ENCODE assay signal across 21 cellular contexts in genomic region chr7:140161047-140161446, GRCh38. TPM values are rescaled to one million over a fixed set of nuclear protein-coding genes. Genes with fewer than 3 reads are reported as not detected.
DNase-seq lines count a peak whose midpoint lies in the region; ATAC-seq and TF ChIP-seq lines count a peak whose summit lies in the region.
"Had no signal": no experiment of that assay in that cellular context is flagged by ENCODE, and none has a peak within 500 bp of the region (broad histone marks: within the 10 kb centered on the region; RNA-seq: fewer than 3 reads in every experiment).

No MANE protein-coding gene starts in this region.

- H3K27ac ChIP-seq in cardiac muscle cell = peak overlapping the region; percentile 71
- no peak overlapping the region for H3K27ac ChIP-seq in heart right ventricle
- no peak overlapping the region for H3K27ac ChIP-seq in caudate nucleus (ENCODE audit: low read depth, low read length)
- H3K27ac ChIP-seq in prostate gland = no peak overlapping the region
- H3K27ac ChIP-seq: esophagus squamous epithelium had no signal

- ATAC-seq in heart right ventricle = no peak
- ATAC-seq in activated B cell treated with CpG ODN at 0.5 μM for 24 hours (ENCODE audit: low read depth) = no peak
- ATAC-seq in left colon = peak; percentile 52
- peak; percentile 59 for ATAC-seq in stimulated activated naive CD8-positive, alpha-beta T cell treated with anti-CD3 and anti-CD28 coated beads, Interleukin-15, amount 100 ng/mL, for 72 hours
- ATAC-seq: activated CD8-positive, alpha-beta memory T cell treated with anti-CD3 and anti-CD28 coated beads, Interleukin-2, amount 10 ng/mL, durations not matched to agents 7 days and 5 days; gastrocnemius medialis; sciatic nerve had no signal

- H3K27me3 ChIP-seq in cardiac muscle cell (no peaks in the 10 kb centered on the region), heart right ventricle (no peaks in the 10 kb centered on the region), prostate gland (replicated peaks; ENCODE audit: insufficient read depth) (no peaks in the 10 kb centered on the region)
- H3K27me3 ChIP-seq: esophagus squamous epithelium, gastrocnemius medialis had no signal

- H3K4me3 Mint-ChIP-seq in activated B cell treated with CpG ODN at 0.5 μM for 24 hours = no peak overlapping the region
- peak overlapping the region; percentile 60 for H3K4me3 Mint-ChIP-seq in stimulated activated naive CD8-positive, alpha-beta T cell treated with anti-CD3 and anti-CD28 coated beads, Interleukin-15, amount 100 ng/mL, for 72 hours
- H3K4me3 Mint-ChIP-seq: activated CD8-positive, alpha-beta memory T cell treated with anti-CD3 and anti-CD28 coated beads, Interleukin-2, amount 10 ng/mL, durations not matched to agents 7 days and 5 days had no signal

- H3K27ac Mint-ChIP-seq in activated B cell treated with CpG ODN at 0.5 μM for 24 hours = peak overlapping the region; percentile 51
- peak overlapping the region in 1 of 2 donors; percentile 87 for H3K27ac Mint-ChIP-seq in stimulated activated naive CD8-positive, alpha-beta T cell treated with anti-CD3 and anti-CD28 coated beads, Interleukin-15, amount 100 ng/mL, for 72 hours
- H3K27ac Mint-ChIP-seq: activated CD8-positive, alpha-beta memory T cell treated with anti-CD3 and anti-CD28 coated beads, Interleukin-2, amount 10 ng/mL, durations not matched to agents 7 days and 5 days had no signal

- peaks cover 24% of the 10 kb centered on the region for H3K4me1 ChIP-seq in cardiac muscle cell (ENCODE audit: low read depth)
- peaks cover 0 to 81% (median 44%) of the 10 kb centered on the region in 9 donors for H3K4me1 ChIP-seq in heart right ventricle
- no peaks in the 10 kb centered on the region for H3K4me1 ChIP-seq in prostate gland (replicated peaks)

- DNase-seq in cardiac muscle cell (ENCODE audit: low read depth in 1 of 2, low spot score in 1 of 2) (no peak), heart right ventricle (no peak), activated B cell treated with CpG ODN at 0.5 μM for 24 hours (no peak), left colon (no peak), NAMALWA (ENCODE audit: low spot score) (no peak), caudate nucleus (lab: John Stamatoyannopoulos, UW) (no peak), prostate gland (ENCODE audit: low spot score) (no peak)
- no peak for DNase-seq in stimulated activated naive CD8-positive, alpha-beta T cell treated with anti-CD3 and anti-CD28 coated beads, Interleukin-15, amount 100 ng/mL, for 72 hours
- DNase-seq: activated CD4-positive, CD25-positive, alpha-beta regulatory T cell treated with anti-CD3 and anti-CD28 coated beads, Interleukin-2, amount 50 U/mL, for 72 hours; activated CD8-positive, alpha-beta memory T cell treated with anti-CD3 and anti-CD28 coated beads, Interleukin-2, amount 10 ng/mL, durations not matched to agents 7 days and 5 days; activated effector memory CD4-positive, alpha-beta T cell treated with Interleukin-2 at 50 U/mL for 16 hours; EL; esophagus squamous epithelium; gastrocnemius medialis; hippocampal formation; left ventricle myocardium superior; midbrain; NCI-H1436; SHP77 treated with DMSO at 0.1 percent for 48 hours; trophoblast cell had no signal

- CTCF ChIA-PET in activated B cell treated with CpG ODN at 0.5 μM for 24 hours (lab: Charles Lee) = no interaction called here

- no peak overlapping the region for H3K4me3 ChIP-seq in cardiac muscle cell
- H3K4me3 ChIP-seq in heart right ventricle = no peak overlapping the region
- no peak overlapping the region for H3K4me3 ChIP-seq in prostate gland
- H3K4me3 ChIP-seq: esophagus squamous epithelium, gastrocnemius medialis had no signal

- intact Hi-C loops in heart right ventricle (cut with DNase I) (no loop called here), activated B cell treated with CpG ODN at 0.5 μM for 24 hours (cut with micrococcal nuclease) (no loop called here), left colon (cut with DNase I, micrococcal nuclease) (no loop called here), prostate gland (cut with DNase I) (no loop called here)

- peaks cover 27% of the 10 kb centered on the region for H3K36me3 Mint-ChIP-seq in activated B cell treated with CpG ODN at 0.5 μM for 24 hours (ENCODE audit: low read depth)

- no peaks in the 10 kb centered on the region for H3K9me3 Mint-ChIP-seq in activated B cell treated with CpG ODN at 0.5 μM for 24 hours
- no peaks in the 10 kb centered on the region for H3K9me3 Mint-ChIP-seq in stimulated activated naive CD8-positive, alpha-beta T cell treated with anti-CD3 and anti-CD28 coated beads, Interleukin-15, amount 100 ng/mL, for 72 hours

- H3K36me3 ChIP-seq in cardiac muscle cell (no peaks in the 10 kb centered on the region), heart right ventricle (peaks cover 0 to 11% (median 0%) of the 10 kb centered on the region in 9 donors), prostate gland (no peaks in the 10 kb centered on the region)
- H3K36me3 ChIP-seq: gastrocnemius medialis had no signal

- WGBS in heart right ventricle, 2 donors = 94 to 100% methylated on average over 1 of the region's 1 CpG
- 94% methylated on average over 1 of the region's 1 CpG for WGBS in prostate gland

- TF ChIP-seq POLR2A in prostate gland (IDR thresholded peaks at IDR 0.05) = no peak

- no peaks in the 10 kb centered on the region for H3K9me3 ChIP-seq in cardiac muscle cell (ENCODE audit: low read depth)
- H3K9me3 ChIP-seq in heart right ventricle = no peaks in the 10 kb centered on the region
- H3K9me3 ChIP-seq in prostate gland = no peaks in the 10 kb centered on the region
- H3K9me3 ChIP-seq: esophagus squamous epithelium, gastrocnemius medialis had no signal

- peaks cover 73% of the 10 kb centered on the region for H3K4me1 Mint-ChIP-seq in activated B cell treated with CpG ODN at 0.5 μM for 24 hours
- peaks cover 82% of the 10 kb centered on the region for H3K4me1 Mint-ChIP-seq in stimulated activated naive CD8-positive, alpha-beta T cell treated with anti-CD3 and anti-CD28 coated beads, Interleukin-15, amount 100 ng/mL, for 72 hours

- POLR2A ChIA-PET in activated B cell treated with CpG ODN at 0.5 μM for 24 hours (lab: Charles Lee) = no interaction called here

- no peak for TF ChIP-seq CTCF in cardiac muscle cell (IDR thresholded peaks at IDR 0.05; ENCODE audit: low read depth, low read length)
- TF ChIP-seq CTCF in heart right ventricle (IDR thresholded peaks at IDR 0.05) = no peak
- no peak for TF ChIP-seq CTCF in activated B cell treated with CpG ODN at 0.5 μM for 24 hours (IDR thresholded peaks at IDR 0.05)
- TF ChIP-seq CTCF in prostate gland (IDR thresholded peaks at IDR 0.05) = no peak

- H3K27me3 Mint-ChIP-seq in activated B cell treated with CpG ODN at 0.5 μM for 24 hours = no peaks in the 10 kb centered on the region
- H3K27me3 Mint-ChIP-seq in stimulated activated naive CD8-positive, alpha-beta T cell treated with anti-CD3 and anti-CD28 coated beads, Interleukin-15, amount 100 ng/mL, for 72 hours = no peaks in the 10 kb centered on the region
- H3K27me3 Mint-ChIP-seq: activated CD8-positive, alpha-beta memory T cell treated with anti-CD3 and anti-CD28 coated beads, Interleukin-2, amount 10 ng/mL, durations not matched to agents 7 days and 5 days had no signal

RNA-seq across cellular contexts. Expression of gene KDM7A, which starts 15.7 kb away (rescaled TPM):
- total RNA-seq in cardiac muscle cell (7.5 and 7.8 TPM in 2 replicates), heart right ventricle (10 to 100 TPM in 9 of 10 donors, 1 to 10 TPM in 1; 8.9 to 16.4 (median 12.4) TPM), activated B cell treated with CpG ODN at 0.5 μM for 24 hours (13.8 and 15.5 TPM in 2 replicates), left colon (10 to 100 TPM; 31.8 to 33.4 TPM), prostate gland (10 to 100 TPM in 1 of 2 donors, 1 to 10 TPM in 1; 9.6 to 26.5 TPM)
- polyA plus RNA-seq in cardiac muscle cell (1.9 and 3.0 TPM in 2 replicates), heart right ventricle (1 to 10 TPM; 2.7 to 3.9 TPM)

Comparison
In these comparisons a context has a peak if more than half of its experiments do, and no peak if none do; other contexts are left out.
1. ATAC-seq: peak in left colon (single experiment) and stimulated activated naive CD8-positive, alpha-beta T cell treated with anti-CD3 and anti-CD28 coated beads, Interleukin-15, amount 100 ng/mL, for 72 hours (single experiment); none in heart right ventricle (0 of 8) and activated B cell treated with CpG ODN at 0.5 μM for 24 hours (single experiment).